Comparison of ENCODE assay signal across 27 cellular contexts in the genomic region with DNA sequence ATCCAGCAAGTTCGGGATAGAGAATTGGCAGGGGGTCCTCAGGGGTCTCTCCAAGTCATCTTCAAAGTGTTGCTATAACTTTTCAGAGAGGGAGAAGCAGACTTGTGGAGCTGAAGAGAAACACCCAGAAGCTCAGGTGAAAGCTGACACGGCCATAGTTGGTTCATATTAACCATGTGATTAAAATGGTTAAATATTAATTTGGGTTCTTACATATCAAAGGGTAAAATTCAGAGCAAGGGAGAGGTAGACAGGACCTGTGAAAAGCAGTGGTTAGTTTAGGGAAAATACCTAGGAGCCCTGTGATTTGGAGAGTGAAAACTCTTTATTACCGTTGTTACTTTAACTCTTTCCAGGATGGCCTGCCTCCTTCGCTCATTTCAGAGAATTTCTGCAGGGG. TPM values are rescaled to one million over a fixed set of nuclear protein-coding genes. Genes with fewer than 3 reads are reported as not detected.
DNase-seq lines count a peak whose midpoint lies in the region; ATAC-seq and TF ChIP-seq lines count a peak whose summit lies in the region.
"Had no signal": no experiment of that assay in that cellular context is flagged by ENCODE, and none has a peak within 500 bp of the region (broad histone marks: within the 10 kb centered on the region; RNA-seq: fewer than 3 reads in every experiment).

A gene (plus strand): TSS at position 243 of the 400 bp plus-strand sequence. CDS start 115 bp downstream, at position 358.

- H3K4me1 ChIP-seq in PC-9 (replicated peaks; ENCODE audit: insufficient read depth) (peaks cover 52% of the 10 kb centered on the region), mucosa of descending colon (ENCODE audit: low read depth) (peaks cover 28% of the 10 kb centered on the region), thyroid gland (peaks cover 10 to 28% of the 10 kb centered on the region in 2 donors)

- no peaks in the 10 kb centered on the region for H3K27me3 ChIP-seq in PC-9 (ENCODE audit: insufficient read depth, low read depth)
- no peaks in the 10 kb centered on the region for H3K27me3 ChIP-seq in thyroid gland

- H3K9me2 ChIP-seq in PC-9 (ENCODE audit: insufficient read depth), result no peaks in the 10 kb centered on the region

- POLR2A ChIA-PET in PC-9 (lab: Charles Lee; ENCODE audit: unreplicated experiment), result interaction anchor here (0.7 to 2.1 kb wide), 4 partner anchors 10 to 153 kb away, joined by 3 to 16 read pairs (median 6); no protein-coding TSS in a partner anchor

- peak within 1 kb of the TSS; percentile 69 for H3K4me3 ChIP-seq in PC-9
- H3K4me3 ChIP-seq in epithelial cell of esophagus (ENCODE audit: low read length), result peak within 1 kb of the TSS; percentile 71
- no peak within 1 kb of the TSS for H3K4me3 ChIP-seq in mucosa of descending colon
- no peak within 1 kb of the TSS for H3K4me3 ChIP-seq in thyroid gland (replicated peaks in 1 of 3)
- H3K4me3 ChIP-seq: K562 had no signal

- peaks cover 94% of the 10 kb centered on the region for H3F3A ChIP-seq in PC-9 (ENCODE audit: insufficient read depth, low read depth)

- TF ChIP-seq CTCF in PC-9 (conservative IDR thresholded peaks at IDR 0.05) (no peak), epithelial cell of esophagus (IDR thresholded peaks at IDR 0.05; ENCODE audit: insufficient read depth, low read depth, low read length, missing control alignments) (no peak), mucosa of descending colon (IDR thresholded peaks at IDR 0.05) (no peak), thyroid gland (IDR thresholded peaks at IDR 0.05) (no peak)

- CTCF ChIA-PET in PC-9 (lab: Charles Lee), result no interaction called here

- H4K20me1 ChIP-seq in PC-9 (ENCODE audit: insufficient read depth), result no peaks in the 10 kb centered on the region

- BruUV-seq in PC-9 (replicated peaks; lab: Mats Ljungman, UMichigan), result no TSS peak

- peak; percentile 50 for ATAC-seq in mucosa of descending colon
- ATAC-seq in GM21447 (IDR thresholded peaks at IDR 0.05; ENCODE audit: unreplicated experiment), result no peak
- no peak for ATAC-seq in GM19463 (IDR thresholded peaks at IDR 0.05; ENCODE audit: unreplicated experiment)
- ATAC-seq: activated naive CD8-positive, alpha-beta T cell treated with anti-CD3 and anti-CD28 coated beads, Interleukin-2, amount 50 U/mL, for 24 hours; K562; left cardiac atrium had no signal

- peak within 1 kb of the TSS; percentile 96 for H3K4me2 ChIP-seq in PC-9

- no peak for TF ChIP-seq POLR2A in thyroid gland (IDR thresholded peaks at IDR 0.05)

- peaks cover 51% of the 10 kb centered on the region for H3K36me3 ChIP-seq in PC-9 (ENCODE audit: low read depth)
- no peaks in the 10 kb centered on the region for H3K36me3 ChIP-seq in mucosa of descending colon (ENCODE audit: low read depth)
- no peaks in the 10 kb centered on the region for H3K36me3 ChIP-seq in thyroid gland

- intact Hi-C loops in PC-9 (cut with micrococcal nuclease; ENCODE audit: unreplicated experiment) (loop anchor here (5.0 to 10.0 kb wide), 5 partner anchors 280 to 732 kb away; a partner anchor contains a TSS), mucosa of descending colon (cut with DNase I, micrococcal nuclease) (no loop called here), thyroid gland (cut with DNase I) (no loop called here)

- H3K79me2 ChIP-seq in PC-9 (ENCODE audit: low read depth), result peaks cover 67% of the 10 kb centered on the region

- H3K9me3 ChIP-seq in PC-9 (ENCODE audit: insufficient read depth, low read depth), result no peaks in the 10 kb centered on the region
- no peaks in the 10 kb centered on the region for H3K9me3 ChIP-seq in mucosa of descending colon
- H3K9me3 ChIP-seq in thyroid gland, result no peaks in the 10 kb centered on the region

- H2AFZ ChIP-seq in PC-9, result no peak within 1 kb of the TSS

- DNase-seq in PC-9 (no peak), epithelial cell of esophagus (ENCODE audit: low read depth) (no peak), mucosa of descending colon (no peak), thyroid gland (no peak), NCI-H187 (lab: John Stamatoyannopoulos, UW) (no peak)
- DNase-seq: activated CD4-positive, alpha-beta T cell treated with anti-CD3 and anti-CD28 coated beads, Interleukin-2, amount 50 U/mL, for 1 hour; activated CD8-positive, alpha-beta memory T cell treated with anti-CD3 and anti-CD28 coated beads, Interleukin-2, amount 50 U/mL, for 48 hours; activated effector memory CD4-positive, alpha-beta T cell treated with anti-CD3 and anti-CD28 coated beads, Interleukin-2, amount 50 U/mL, for 16 hours; activated naive CD8-positive, alpha-beta T cell treated with anti-CD3 and anti-CD28 coated beads, Interleukin-2, amount 50 U/mL, for 24 hours; CD4-positive, alpha-beta memory T cell; cortex of kidney; DND-41; foreskin melanocyte; left cardiac atrium; midbrain; MV-4-11; NCI-H1930; NCI-H226; NCI-H774; retina; stimulated activated CD4-positive, alpha-beta T cell treated with anti-CD3 and anti-CD28 coated beads, Interleukin-15, amount 100 ng/mL, for 24 hours; substantia nigra; T-helper 1 cell had no signal

- whole genome bisulfite sequencing in thyroid gland, 2 donors, result 91 to 93% methylated on average over 4 of the region's 4 CpGs

- peak within 1 kb of the TSS; percentile 97 for H3K27ac ChIP-seq in PC-9
- peak within 1 kb of the TSS; percentile 1 to 31 (median 13) for H3K27ac ChIP-seq in thyroid gland

RNA-seq across cellular contexts. Expression of the gene that starts here (rescaled TPM):
- total RNA-seq in PC-9 (2021), result 549 and 643 TPM in 2 replicates
- 10 to 100 TPM in 1 of 3 donors, 1 to 10 TPM in 2; 8.5 to 19.3 (median 8.7) TPM for total RNA-seq in mucosa of descending colon
- total RNA-seq in thyroid gland, result 1 to 10 TPM in 3 of 4 donors, under 1 TPM in 1; 0.81 to 6.2 (median 3.5) TPM
- total RNA-seq: CD4-positive, alpha-beta memory T cell; H1; K562; left cardiac atrium had no signal

Comparison
In these comparisons a context has a peak if more than half of its experiments do, and no peak if none do; other contexts are left out.
1. RNA of the gene that starts here (total RNA-seq): 549 to 643 TPM in PC-9; 8.5 to 19.3 TPM in mucosa of descending colon and 0.81 to 6.2 TPM in thyroid gland; every median in the first group is over 10 times any median in the second.
2. H3K4me3 ChIP-seq: peak in PC-9 (single experiment) and epithelial cell of esophagus (single experiment); none in mucosa of descending colon (single experiment) and thyroid gland (0 of 3).